ENCODE assay signal across 18 cellular contexts in the genomic region with DNA sequence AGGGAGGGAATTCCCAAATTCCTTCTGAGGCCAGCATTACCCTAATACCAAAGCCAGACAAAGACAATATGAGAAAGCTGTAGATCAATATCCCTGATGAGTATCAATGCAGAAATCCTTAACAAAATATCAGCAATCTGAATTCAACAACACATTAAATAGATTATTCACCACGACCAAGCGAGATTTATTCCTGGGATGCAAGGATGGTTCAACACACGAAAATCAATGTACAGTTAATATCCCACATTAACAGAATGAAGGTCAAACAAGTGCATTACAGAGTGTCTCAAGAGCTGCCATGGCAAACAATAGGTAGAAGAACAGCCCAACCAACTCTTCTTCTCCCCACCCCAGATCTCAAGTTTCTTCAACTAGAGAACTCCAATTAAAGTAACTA. TPM values are rescaled to one million over a fixed set of nuclear protein-coding genes. Genes with fewer than 3 reads are reported as not detected.
A peak's percentile ranks its signal among the peaks of the same experiment; 100 is the strongest.
DNase-seq lines count a peak whose midpoint lies in the region; ATAC-seq and TF ChIP-seq lines count a peak whose summit lies in the region.
"Had no signal": no experiment of that assay in that cellular context is flagged by ENCODE, and none has a peak within 500 bp of the region (broad histone marks: within the 10 kb centered on the region; RNA-seq: fewer than 3 reads in every experiment).

No MANE protein-coding gene starts in this region.

- H3K4me1 Mint-ChIP-seq in activated CD4-positive, alpha-beta memory T cell treated with anti-CD3 and anti-CD28 coated beads for 36 hours (ENCODE audit: low read depth), result peaks cover 50% of the 10 kb centered on the region
- H3K4me1 Mint-ChIP-seq in activated CD4-positive, alpha-beta memory T cell treated with anti-CD3 and anti-CD28 coated beads, Interleukin-2, amount 10 ng/mL, durations not matched to agents 7 days and 5 days, result peaks cover 48% of the 10 kb centered on the region
- H3K4me1 Mint-ChIP-seq in CD4-positive, alpha-beta memory T cell, result peaks cover 45 to 56% (median 50%) of the 10 kb centered on the region in 4 donors
- H3K4me1 Mint-ChIP-seq in T-cell (peaks cover 53 to 55% (median 53%) of the 10 kb centered on the region in 3 donors), memory B cell (peaks cover 34% of the 10 kb centered on the region)

- no peak for TF ChIP-seq EP300 in suprapubic skin (IDR thresholded peaks at IDR 0.05)

- H3K4me1 ChIP-seq in CD4-positive, alpha-beta memory T cell (ENCODE audit: insufficient read depth, low read length), result peaks cover 43% of the 10 kb centered on the region
- peaks cover 37% of the 10 kb centered on the region for H3K4me1 ChIP-seq in suprapubic skin
- H3K4me1 ChIP-seq: SJCRH30 had no signal

- ATAC-seq in T-cell (replicated peaks in 1 of 4), result no peak
- ATAC-seq in memory B cell (ENCODE audit: low read depth), result no peak
- ATAC-seq: PC-3 had no signal

- H3K4me3 ChIP-seq in CD4-positive, alpha-beta memory T cell (ENCODE audit: low read length in 2 of 2), result no peak overlapping the region
- no peak overlapping the region for H3K4me3 ChIP-seq in lower leg skin (ENCODE audit: low read depth, poor library complexity, severe bottlenecking)
- no peak overlapping the region for H3K4me3 ChIP-seq in suprapubic skin
- H3K4me3 ChIP-seq: BLaER1, SJCRH30 had no signal

- no peak overlapping the region for H3K4me3 Mint-ChIP-seq in activated CD4-positive, alpha-beta memory T cell treated with anti-CD3 and anti-CD28 coated beads for 36 hours
- H3K4me3 Mint-ChIP-seq in activated CD4-positive, alpha-beta memory T cell treated with anti-CD3 and anti-CD28 coated beads, Interleukin-2, amount 10 ng/mL, durations not matched to agents 7 days and 5 days, result no peak overlapping the region
- peak overlapping the region in 2 of 8 donors; percentile 7 to 13 for H3K4me3 Mint-ChIP-seq in CD4-positive, alpha-beta memory T cell
- H3K4me3 Mint-ChIP-seq in T-cell, result peak overlapping the region in 1 of 3 donors; percentile 2
- no peak overlapping the region for H3K4me3 Mint-ChIP-seq in memory B cell

- CTCF ChIA-PET in activated CD4-positive, alpha-beta memory T cell treated with anti-CD3 and anti-CD28 coated beads for 36 hours (lab: Charles Lee), result interaction anchor here (1.1 to 6.2 kb wide), 2 partner anchors 8 to 65 kb away, joined by 4 to 62 read pairs; a partner anchor contains a TSS
- CTCF ChIA-PET in activated CD4-positive, alpha-beta memory T cell treated with anti-CD3 and anti-CD28 coated beads, Interleukin-2, amount 10 ng/mL, durations not matched to agents 7 days and 5 days (lab: Charles Lee), result interaction anchor here (1.6 to 2.3 kb wide), 2 partner anchors 65 to 67 kb away, joined by 8 to 13 read pairs; a partner anchor contains a TSS
- CTCF ChIA-PET in CD4-positive, alpha-beta memory T cell (lab: Charles Lee; ENCODE audit: partially characterized antibody), result interaction anchor here (2.4 to 8.0 kb wide), 3 partner anchors 15 to 797 kb away, joined by 6 to 158 read pairs (median 38); a partner anchor contains a TSS
- CTCF ChIA-PET in T-cell (lab: Charles Lee), result interaction anchor here (0.5 to 1.5 kb wide), 2 partner anchors 9 to 1310 kb away, joined by 5 to 7 read pairs; no protein-coding TSS in a partner anchor

- TF ChIP-seq POLR2A in lower leg skin (IDR thresholded peaks at IDR 0.05) (no peak), suprapubic skin (IDR thresholded peaks at IDR 0.05) (no peak)

- POLR2A ChIA-PET in activated CD4-positive, alpha-beta memory T cell treated with anti-CD3 and anti-CD28 coated beads for 36 hours (lab: Charles Lee), result no interaction called here
- POLR2A ChIA-PET in activated CD4-positive, alpha-beta memory T cell treated with anti-CD3 and anti-CD28 coated beads, Interleukin-2, amount 10 ng/mL, durations not matched to agents 7 days and 5 days (lab: Charles Lee), result no interaction called here
- POLR2A ChIA-PET in CD4-positive, alpha-beta memory T cell (lab: Charles Lee; ENCODE audit: partially characterized antibody), result interaction anchor here (0.6 kb wide), 1 partner anchor 67 kb away, joined by 3 read pairs; no protein-coding TSS in a partner anchor
- POLR2A ChIA-PET in T-cell (lab: Charles Lee), result interaction anchor here in 1 of 2 donors (0.7 kb wide), 1 partner anchor 16 kb away, joined by 4 read pairs; no protein-coding TSS in a partner anchor

- H3K36me3 Mint-ChIP-seq in activated CD4-positive, alpha-beta memory T cell treated with anti-CD3 and anti-CD28 coated beads for 36 hours, result peaks cover 30% of the 10 kb centered on the region
- peaks cover 41% of the 10 kb centered on the region for H3K36me3 Mint-ChIP-seq in activated CD4-positive, alpha-beta memory T cell treated with anti-CD3 and anti-CD28 coated beads, Interleukin-2, amount 10 ng/mL, durations not matched to agents 7 days and 5 days (ENCODE audit: low read depth)
- peaks cover 22 to 48% of the 10 kb centered on the region in 2 donors for H3K36me3 Mint-ChIP-seq in CD4-positive, alpha-beta memory T cell
- peaks cover 25% of the 10 kb centered on the region for H3K36me3 Mint-ChIP-seq in T-cell
- H3K36me3 Mint-ChIP-seq in memory B cell, result peaks cover 22% of the 10 kb centered on the region

- intact Hi-C loops in activated CD4-positive, alpha-beta memory T cell treated with anti-CD3 and anti-CD28 coated beads for 36 hours (cut with micrococcal nuclease), result no loop called here
- intact Hi-C loops in CD4-positive, alpha-beta memory T cell (cut with micrococcal nuclease), result no loop called here
- intact Hi-C loops in head of caudate nucleus (cut with DNase I) (loop anchor here (10.0 kb wide), 1 partner anchor 93 kb away; a partner anchor contains a TSS), lower leg skin (cut with DNase I; ENCODE audit: low total_unique reads) (no loop called here)

- H3K27ac Mint-ChIP-seq in activated CD4-positive, alpha-beta memory T cell treated with anti-CD3 and anti-CD28 coated beads for 36 hours, result peak overlapping the region; percentile 28
- no peak overlapping the region for H3K27ac Mint-ChIP-seq in activated CD4-positive, alpha-beta memory T cell treated with anti-CD3 and anti-CD28 coated beads, Interleukin-2, amount 10 ng/mL, durations not matched to agents 7 days and 5 days
- peak overlapping the region in 4 of 7 donors; percentile 16 to 59 (median 44) for H3K27ac Mint-ChIP-seq in CD4-positive, alpha-beta memory T cell
- peak overlapping the region; percentile 5 to 15 for H3K27ac Mint-ChIP-seq in T-cell
- peak overlapping the region; percentile 32 for H3K27ac Mint-ChIP-seq in memory B cell

- 89 to 94% methylated on average over 3 of the region's 3 CpGs for WGBS in lower leg skin, 2 donors
- 92% methylated on average over 3 of the region's 3 CpGs for WGBS in suprapubic skin

- TF ChIP-seq CTCF in lower leg skin (IDR thresholded peaks at IDR 0.05) (no peak), suprapubic skin (IDR thresholded peaks at IDR 0.05) (no peak)

- no peaks in the 10 kb centered on the region for H3K9me3 ChIP-seq in CD4-positive, alpha-beta memory T cell (ENCODE audit: control insufficient read depth in 1 of 2, low read length in 2 of 2)
- H3K9me3 ChIP-seq in suprapubic skin, result no peaks in the 10 kb centered on the region
- H3K9me3 ChIP-seq: BLaER1, SJCRH30 had no signal

- no peak for DNase-seq in activated CD4-positive, alpha-beta memory T cell treated with anti-CD3 and anti-CD28 coated beads for 36 hours
- no peak for DNase-seq in activated CD4-positive, alpha-beta memory T cell treated with anti-CD3 and anti-CD28 coated beads, Interleukin-2, amount 10 ng/mL, durations not matched to agents 7 days and 5 days
- DNase-seq in CD4-positive, alpha-beta memory T cell, result no peak
- DNase-seq in T-cell, result no peak
- no peak for DNase-seq in memory B cell (ENCODE audit: low spot score in 2 of 2)
- no peak for DNase-seq in head of caudate nucleus
- DNase-seq in lower leg skin (ENCODE audit: low spot score in 2 of 2), result no peak
- DNase-seq in suprapubic skin (ENCODE audit: low spot score in 2 of 2), result no peak
- DNase-seq: DMS153, GOT3, NCI-H1417 treated with DMSO at 0.1 percent for 48 hours, NCI-H1930, NCI-H2171, NCI-H774, PC-3, SJCRH30 had no signal

- H3K36me3 ChIP-seq in CD4-positive, alpha-beta memory T cell (ENCODE audit: insufficient read depth, low read length), result peaks cover 16% of the 10 kb centered on the region
- peaks cover 40% of the 10 kb centered on the region for H3K36me3 ChIP-seq in suprapubic skin

- no peaks in the 10 kb centered on the region for H3K27me3 Mint-ChIP-seq in activated CD4-positive, alpha-beta memory T cell treated with anti-CD3 and anti-CD28 coated beads for 36 hours
- H3K27me3 Mint-ChIP-seq in activated CD4-positive, alpha-beta memory T cell treated with anti-CD3 and anti-CD28 coated beads, Interleukin-2, amount 10 ng/mL, durations not matched to agents 7 days and 5 days, result no peaks in the 10 kb centered on the region
- H3K27me3 Mint-ChIP-seq in CD4-positive, alpha-beta memory T cell, result no peaks in the 10 kb centered on the region
- H3K27me3 Mint-ChIP-seq in T-cell (no peaks in the 10 kb centered on the region), memory B cell (no peaks in the 10 kb centered on the region)

- H3K27me3 ChIP-seq in CD4-positive, alpha-beta memory T cell (ENCODE audit: insufficient read depth, low read length), result no peaks in the 10 kb centered on the region
- H3K27me3 ChIP-seq in suprapubic skin, result no peaks in the 10 kb centered on the region
- H3K27me3 ChIP-seq: BLaER1, SJCRH30 had no signal

- no peak overlapping the region for H3K27ac ChIP-seq in CD4-positive, alpha-beta memory T cell (ENCODE audit: low read depth, low read length)
- H3K27ac ChIP-seq in suprapubic skin, result no peak overlapping the region
- H3K27ac ChIP-seq: BLaER1, RWPE1, SJCRH30 had no signal

- no peaks in the 10 kb centered on the region for H3K9me3 Mint-ChIP-seq in activated CD4-positive, alpha-beta memory T cell treated with anti-CD3 and anti-CD28 coated beads for 36 hours
- H3K9me3 Mint-ChIP-seq in activated CD4-positive, alpha-beta memory T cell treated with anti-CD3 and anti-CD28 coated beads, Interleukin-2, amount 10 ng/mL, durations not matched to agents 7 days and 5 days, result no peaks in the 10 kb centered on the region
- no peaks in the 10 kb centered on the region for H3K9me3 Mint-ChIP-seq in CD4-positive, alpha-beta memory T cell
- H3K9me3 Mint-ChIP-seq in T-cell (no peaks in the 10 kb centered on the region), memory B cell (no peaks in the 10 kb centered on the region)

RNA-seq across cellular contexts. Expression of a gene that starts 6.1 kb away (rescaled TPM):
- total RNA-seq in activated CD4-positive, alpha-beta memory T cell treated with anti-CD3 and anti-CD28 coated beads for 36 hours, result 10 to 100 TPM; 37.5 to 37.7 TPM
- total RNA-seq in activated CD4-positive, alpha-beta memory T cell treated with anti-CD3 and anti-CD28 coated beads, Interleukin-2, amount 10 ng/mL, durations not matched to agents 7 days and 5 days, result 10 to 100 TPM; 27.1 to 28.5 TPM
- 10 to 100 TPM; 31.1 to 35.3 TPM for total RNA-seq in CD4-positive, alpha-beta memory T cell
- 10 to 100 TPM; 33.2 to 33.8 TPM for polyA plus RNA-seq in CD4-positive, alpha-beta memory T cell
- total RNA-seq in T-cell (10 to 100 TPM; 26.3 to 46.8 (median 31.2) TPM), lower leg skin (10 to 100 TPM; 29.8 to 35.4 (median 31.3) TPM), suprapubic skin (10 to 100 TPM; 32.5 to 43.9 (median 35.1) TPM)

RNA-seq across cellular contexts. Expression of a gene that starts 6.3 kb away (rescaled TPM):
- 10 to 100 TPM; 12.8 to 14.6 TPM for total RNA-seq in activated CD4-positive, alpha-beta memory T cell treated with anti-CD3 and anti-CD28 coated beads for 36 hours
- total RNA-seq in activated CD4-positive, alpha-beta memory T cell treated with anti-CD3 and anti-CD28 coated beads, Interleukin-2, amount 10 ng/mL, durations not matched to agents 7 days and 5 days, result 10 to 100 TPM; 15.7 to 17.4 TPM
- 10 to 100 TPM; 18.1 to 20.5 TPM for total RNA-seq in CD4-positive, alpha-beta memory T cell
- 1 to 10 TPM; 3.9 to 5.0 TPM for polyA plus RNA-seq in CD4-positive, alpha-beta memory T cell
- total RNA-seq in T-cell, result 10 to 100 TPM; 14.0 to 16.6 (median 15.8) TPM
- total RNA-seq in lower leg skin, result 10 to 100 TPM; 12.4 to 21.7 (median 16.3) TPM
- 10 to 100 TPM; 11.0 to 18.9 (median 15.8) TPM for total RNA-seq in suprapubic skin

RNA-seq across cellular contexts. Expression of a gene that starts 51.4 kb away (rescaled TPM):
- 1 to 10 TPM; 1.0 to 1.4 TPM for total RNA-seq in activated CD4-positive, alpha-beta memory T cell treated with anti-CD3 and anti-CD28 coated beads for 36 hours
- 1 to 10 TPM; 1.5 to 1.6 TPM for total RNA-seq in activated CD4-positive, alpha-beta memory T cell treated with anti-CD3 and anti-CD28 coated beads, Interleukin-2, amount 10 ng/mL, durations not matched to agents 7 days and 5 days
- 1 to 10 TPM; 2.5 to 2.9 TPM for total RNA-seq in CD4-positive, alpha-beta memory T cell
- 1 to 10 TPM; 1.4 to 1.6 TPM for polyA plus RNA-seq in CD4-positive, alpha-beta memory T cell
- 1 to 10 TPM in 4 of 5 donors, under 1 TPM in 1; 0.49 to 3.3 (median 2.2) TPM for total RNA-seq in T-cell
- total RNA-seq in lower leg skin, result 1 to 10 TPM; 1.3 to 3.6 (median 2.9) TPM
- 1 to 10 TPM in 3 of 4 donors, under 1 TPM in 1; 0.86 to 4.2 (median 1.5) TPM for total RNA-seq in suprapubic skin
